ENCODE assay signal across 8 cellular contexts in the genomic region with DNA sequence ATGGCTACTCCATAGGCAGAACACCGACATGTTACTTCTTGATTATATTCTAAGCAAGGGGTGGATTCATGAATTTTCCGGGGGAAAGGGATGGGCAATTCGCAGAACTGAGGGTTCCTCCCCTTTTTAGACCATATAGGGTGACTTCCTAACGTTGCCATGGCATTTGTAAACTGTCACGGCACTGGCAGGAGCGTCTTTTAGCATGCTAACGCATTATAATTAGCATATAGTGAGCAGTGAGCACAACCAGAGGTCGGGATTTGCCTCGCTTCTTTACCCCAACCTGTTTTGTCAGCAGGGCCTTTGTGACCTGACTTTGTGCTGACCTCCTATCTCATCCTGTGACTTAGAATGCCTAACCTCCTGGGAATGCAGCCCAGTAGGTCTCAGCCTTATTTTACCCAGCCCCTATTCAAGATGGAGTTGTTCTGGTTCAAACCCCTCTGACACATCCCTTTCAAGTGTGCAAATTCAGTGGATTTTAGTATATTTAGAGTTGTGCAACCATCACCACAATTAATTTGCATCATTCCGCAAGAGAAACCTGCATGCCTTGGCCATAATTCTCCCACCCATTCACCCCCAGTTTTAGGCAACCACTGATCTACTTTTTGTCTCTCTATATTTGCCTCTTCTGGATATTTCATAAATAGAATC. TPM values are rescaled to one million over a fixed set of nuclear protein-coding genes. Genes with fewer than 3 reads are reported as not detected.
DNase-seq lines count a peak whose midpoint lies in the region; ATAC-seq and TF ChIP-seq lines count a peak whose summit lies in the region.
"Had no signal": no experiment of that assay in that cellular context is flagged by ENCODE, and none has a peak within 500 bp of the region (broad histone marks: within the 10 kb centered on the region; RNA-seq: fewer than 3 reads in every experiment).

No MANE protein-coding gene starts in this region.

- H3K14ac ChIP-seq in mesenchymal stem cell (ENCODE audit: low read length in 2 of 2), result no peak overlapping the region

- H2AFZ ChIP-seq in mesenchymal stem cell (ENCODE audit: low read depth, low read length), result no peak overlapping the region

- H3K36me3 ChIP-seq in esophagus muscularis mucosa, result no peaks in the 10 kb centered on the region
- H3K36me3 ChIP-seq in mesenchymal stem cell (ENCODE audit: control insufficient read depth in 1 of 2, insufficient read depth in 2 of 2, low read depth in 1 of 2, low read length in 2 of 2), result peaks cover 4 to 6% of the 10 kb centered on the region in 2 experiments
- peaks cover 0 to 8% (median 0%) of the 10 kb centered on the region in 3 donors for H3K36me3 ChIP-seq in tibial nerve

- no peaks in the 10 kb centered on the region for H3K79me1 ChIP-seq in mesenchymal stem cell (replicated peaks; ENCODE audit: low read length, poor library complexity, severe bottlenecking)

- H3K4me3 ChIP-seq in esophagus muscularis mucosa (peak overlapping the region; percentile 32 to 41 (median 34)), mesenchymal stem cell (ENCODE audit: insufficient read depth in 1 of 2, low read depth in 1 of 2, low read length in 2 of 2) (peak overlapping the region in 1 of 2 experiments; percentile 71), tibial nerve (peak overlapping the region in 2 of 4 donors; percentile 18 to 31)

- TF ChIP-seq POLR2A in esophagus muscularis mucosa (IDR thresholded peaks at IDR 0.05; ENCODE audit: low read depth) (no peak), tibial nerve (IDR thresholded peaks at IDR 0.05) (no peak)

- H3K27ac ChIP-seq in esophagus muscularis mucosa (replicated peaks in 1 of 4) (peak overlapping the region; percentile 14 to 70 (median 52)), mesenchymal stem cell (ENCODE audit: low read length, poor library complexity, severe bottlenecking) (no peak overlapping the region), tibial nerve (peak overlapping the region; percentile 3 to 86 (median 48))

- no peak overlapping the region for H2BK5ac ChIP-seq in mesenchymal stem cell (ENCODE audit: low read depth, low read length, poor library complexity, severe bottlenecking)

- H3K18ac ChIP-seq in mesenchymal stem cell (ENCODE audit: low read depth in 1 of 2, low read length in 2 of 2), result no peak overlapping the region

- no peak overlapping the region for H4K91ac ChIP-seq in mesenchymal stem cell (ENCODE audit: low read length)

- peak overlapping the region; percentile 63 for H4K8ac ChIP-seq in mesenchymal stem cell (ENCODE audit: low read length)

- no peaks in the 10 kb centered on the region for H3K9me3 ChIP-seq in esophagus muscularis mucosa
- no peaks in the 10 kb centered on the region for H3K9me3 ChIP-seq in mesenchymal stem cell (ENCODE audit: control insufficient read depth, low read length)
- H3K9me3 ChIP-seq in tibial nerve, result no peaks in the 10 kb centered on the region

- H3K4me2 ChIP-seq in mesenchymal stem cell (ENCODE audit: low read length, poor library complexity, severe bottlenecking), result no peak overlapping the region

- intact Hi-C loops in esophagus muscularis mucosa (cut with DNase I), result no loop called here

- H2BK12ac ChIP-seq in mesenchymal stem cell (ENCODE audit: low read length in 2 of 2), result no peak overlapping the region

- no peak overlapping the region for H2AK5ac ChIP-seq in mesenchymal stem cell (ENCODE audit: low read length, severe bottlenecking)

- 46% methylated on average over 10 of the region's 10 CpGs for WGBS in esophagus muscularis mucosa
- 40% methylated on average over 10 of the region's 10 CpGs for WGBS in mesenchymal stem cell
- 24 to 29% methylated on average over 10 of the region's 10 CpGs for WGBS in tibial nerve, 2 donors

- H3K4me1 ChIP-seq in esophagus muscularis mucosa (peaks cover 32 to 82% (median 65%) of the 10 kb centered on the region in 4 donors), mesenchymal stem cell (ENCODE audit: control insufficient read depth, insufficient read depth, low read depth, low read length) (peaks cover 7% of the 10 kb centered on the region), tibial nerve (peaks cover 0 to 56% (median 22%) of the 10 kb centered on the region in 4 donors)

- H3K27me3 ChIP-seq in esophagus muscularis mucosa (no peaks in the 10 kb centered on the region), mesenchymal stem cell (ENCODE audit: control insufficient read depth in 1 of 2, insufficient read depth in 1 of 2, low read length in 2 of 2) (no peaks in the 10 kb centered on the region), tibial nerve (no peaks in the 10 kb centered on the region)

- H2BK120ac ChIP-seq in mesenchymal stem cell (ENCODE audit: low read depth, low read length), result no peak overlapping the region

- TF ChIP-seq CTCF in esophagus muscularis mucosa (IDR thresholded peaks at IDR 0.05) (no peak), tibial nerve (IDR thresholded peaks at IDR 0.05) (no peak)

- TF ChIP-seq EP300 in esophagus muscularis mucosa (IDR thresholded peaks at IDR 0.05) (no peak), tibial nerve (IDR thresholded peaks at IDR 0.05) (no peak)

- H2BK15ac ChIP-seq in mesenchymal stem cell (ENCODE audit: low read depth, poor library complexity, severe bottlenecking), result no peak overlapping the region

- no peak overlapping the region for H3K23ac ChIP-seq in mesenchymal stem cell (ENCODE audit: low read length in 2 of 2)

- no peak overlapping the region for H3K4ac ChIP-seq in mesenchymal stem cell (ENCODE audit: low read depth in 1 of 2, low read length in 2 of 2)

- ATAC-seq in GM21619 (IDR thresholded peaks at IDR 0.05; ENCODE audit: unreplicated experiment), result no peak

- DNase-seq in RPMI7951 (ENCODE audit: low read depth) (peak; percentile 53), esophagus muscularis mucosa (ENCODE audit: extremely low spot score) (no peak), mesenchymal stem cell (peak; percentile 44), tibial nerve (ENCODE audit: low spot score in 2 of 2) (no peak), EL (no peak), midbrain (lab: John Stamatoyannopoulos, UW) (no peak)
- DNase-seq: activated CD8-positive, alpha-beta memory T cell treated with anti-CD3 and anti-CD28 coated beads, Interleukin-2, amount 50 U/mL, for 4 hours had no signal

- H3K9ac ChIP-seq in mesenchymal stem cell (ENCODE audit: low read length), result peak overlapping the region; percentile 92

RNA-seq across cellular contexts. Expression of gene PALS1, which starts 27.4 kb away (rescaled TPM):
- total RNA-seq in RPMI7951 (2014; rRNA removed; shearing (Covaris generic)), result 19.5 and 23.6 TPM in 2 replicates
- total RNA-seq in esophagus muscularis mucosa, result 10 to 100 TPM; 17.6 to 25.4 (median 19.6) TPM
- polyA plus RNA-seq in mesenchymal stem cell (2013, experiment 1 of 2), result 10.3 TPM
- 10.7 TPM for polyA plus RNA-seq in mesenchymal stem cell (2013, experiment 2 of 2)
- total RNA-seq in tibial nerve, result 10 to 100 TPM; 20.1 to 24.6 (median 22.9) TPM

Comparison
In these comparisons a context has a peak if more than half of its experiments do, and no peak if none do; other contexts are left out.
1. DNase-seq: peak in RPMI7951 (single experiment) and mesenchymal stem cell (single experiment); none in esophagus muscularis mucosa (single experiment), tibial nerve (0 of 2), EL (single experiment) and midbrain (single experiment).